14 cellular contexts compared by ENCODE assay signal in genomic region chr17:35002876-35003551, GRCh38. TPM values are rescaled to one million over a fixed set of nuclear protein-coding genes. Genes with fewer than 3 reads are reported as not detected.
A peak's percentile ranks its signal among the peaks of the same experiment; 100 is the strongest.
DNase-seq lines count a peak whose midpoint lies in the region; ATAC-seq and TF ChIP-seq lines count a peak whose summit lies in the region.
"Had no signal": no experiment of that assay in that cellular context is flagged by ENCODE, and none has a peak within 500 bp of the region (broad histone marks: within the 10 kb centered on the region; RNA-seq: fewer than 3 reads in every experiment).

No MANE protein-coding gene starts in this region.

- no peaks in the 10 kb centered on the region for H3K9me3 Mint-ChIP-seq in CD8-positive, alpha-beta memory T cell
- H3K9me3 Mint-ChIP-seq in endodermal cell, result no peaks in the 10 kb centered on the region
- H3K9me3 Mint-ChIP-seq in activated naive CD8-positive, alpha-beta T cell treated with anti-CD3 and anti-CD28 coated beads for 36 hours, result no peaks in the 10 kb centered on the region
- H3K9me3 Mint-ChIP-seq: activated naive CD4-positive, alpha-beta T cell treated with anti-CD3 and anti-CD28 coated beads, Interleukin-2, amount 50 U/mL, for 72 hours had no signal

- POLR2A ChIA-PET in CD8-positive, alpha-beta memory T cell (lab: Charles Lee), result interaction anchor here (0.6 kb wide), 1 partner anchor 42 kb away, joined by 3 read pairs; no protein-coding TSS in a partner anchor

- no peaks in the 10 kb centered on the region for H3K4me1 ChIP-seq in CD8-positive, alpha-beta memory T cell (ENCODE audit: insufficient read depth, low read length)
- no peaks in the 10 kb centered on the region for H3K4me1 ChIP-seq in endodermal cell (ENCODE audit: control insufficient read depth, insufficient read depth, low read length)
- peaks cover 0 to 7% of the 10 kb centered on the region in 2 donors for H3K4me1 ChIP-seq in muscle layer of duodenum (ENCODE audit: control insufficient read depth in 1 of 2, insufficient read depth in 2 of 2, low read length in 2 of 2)

- H3K4me1 Mint-ChIP-seq in CD8-positive, alpha-beta memory T cell, result peaks cover 5 to 8% (median 5%) of the 10 kb centered on the region in 3 donors
- H3K4me1 Mint-ChIP-seq in endodermal cell, result no peaks in the 10 kb centered on the region
- peaks cover 3% of the 10 kb centered on the region for H3K4me1 Mint-ChIP-seq in activated naive CD8-positive, alpha-beta T cell treated with anti-CD3 and anti-CD28 coated beads for 36 hours

- CTCF ChIA-PET in CD8-positive, alpha-beta memory T cell (lab: Charles Lee), result interaction anchor here (1.6 to 10.7 kb wide), 2 partner anchors 87 to 116 kb away, joined by 5 to 93 read pairs; partner anchors contain the start of genes FNDC8 and RAD51D

- no peak overlapping the region for H3K27ac ChIP-seq in CD8-positive, alpha-beta memory T cell (ENCODE audit: low read depth, low read length)
- H3K27ac ChIP-seq in endodermal cell (ENCODE audit: low read depth, low read length) (no peak overlapping the region), muscle layer of duodenum (ENCODE audit: low read length) (peak overlapping the region; percentile 19)

- H3K4me3 ChIP-seq in CD8-positive, alpha-beta memory T cell (ENCODE audit: low read length), result no peak overlapping the region
- H3K4me3 ChIP-seq in endodermal cell (ENCODE audit: low read length) (no peak overlapping the region), muscle layer of duodenum (ENCODE audit: low read depth in 1 of 2, low read length in 2 of 2) (no peak overlapping the region)
- H3K4me3 ChIP-seq: left lung had no signal

- WGBS in endodermal cell (ENCODE audit: insufficient coverage in 1 of 2, insufficient read length in 1 of 2), 2 experiments, result 93 to 96% methylated on average over 9 to 15 of the region's 15 CpGs

- H3K4me3 Mint-ChIP-seq in CD8-positive, alpha-beta memory T cell, result no peak overlapping the region
- no peak overlapping the region for H3K4me3 Mint-ChIP-seq in endodermal cell
- no peak overlapping the region for H3K4me3 Mint-ChIP-seq in activated naive CD8-positive, alpha-beta T cell treated with anti-CD3 and anti-CD28 coated beads for 36 hours
- H3K4me3 Mint-ChIP-seq: B cell had no signal

- H3K27me3 Mint-ChIP-seq in CD8-positive, alpha-beta memory T cell, result no peaks in the 10 kb centered on the region
- no peaks in the 10 kb centered on the region for H3K27me3 Mint-ChIP-seq in endodermal cell (ENCODE audit: insufficient read depth)
- H3K27me3 Mint-ChIP-seq in activated naive CD8-positive, alpha-beta T cell treated with anti-CD3 and anti-CD28 coated beads for 36 hours, result no peaks in the 10 kb centered on the region
- H3K27me3 Mint-ChIP-seq: B cell had no signal

- H3K36me3 Mint-ChIP-seq in CD8-positive, alpha-beta memory T cell, result peaks cover 0 to 81% (median 8%) of the 10 kb centered on the region in 3 donors
- peaks cover 84% of the 10 kb centered on the region for H3K36me3 Mint-ChIP-seq in endodermal cell (ENCODE audit: low read depth)
- H3K36me3 Mint-ChIP-seq in activated naive CD8-positive, alpha-beta T cell treated with anti-CD3 and anti-CD28 coated beads for 36 hours, result no peaks in the 10 kb centered on the region

- H3K27ac Mint-ChIP-seq in CD8-positive, alpha-beta memory T cell, result peak overlapping the region in 5 of 8 donors; percentile 1 to 79 (median 54)
- H3K27ac Mint-ChIP-seq in endodermal cell, result peak overlapping the region; percentile 74
- no peak overlapping the region for H3K27ac Mint-ChIP-seq in activated naive CD8-positive, alpha-beta T cell treated with anti-CD3 and anti-CD28 coated beads for 36 hours
- H3K27ac Mint-ChIP-seq: B cell had no signal

- H3K9me3 ChIP-seq in CD8-positive, alpha-beta memory T cell (ENCODE audit: low read length), result no peaks in the 10 kb centered on the region
- H3K9me3 ChIP-seq in endodermal cell (ENCODE audit: control insufficient read depth, low read length), result no peaks in the 10 kb centered on the region
- H3K9me3 ChIP-seq in muscle layer of duodenum (ENCODE audit: control insufficient read depth in 1 of 2, low read length in 2 of 2), result no peaks in the 10 kb centered on the region
- H3K9me3 ChIP-seq: left lung had no signal

- H3K27me3 ChIP-seq in CD8-positive, alpha-beta memory T cell (ENCODE audit: insufficient read depth, low read length, poor library complexity, severe bottlenecking), result no peaks in the 10 kb centered on the region
- no peaks in the 10 kb centered on the region for H3K27me3 ChIP-seq in endodermal cell (ENCODE audit: control insufficient read depth, insufficient read depth, low read length, poor library complexity, severe bottlenecking)
- no peaks in the 10 kb centered on the region for H3K27me3 ChIP-seq in muscle layer of duodenum (ENCODE audit: low read depth, low read length)
- H3K27me3 ChIP-seq: left lung had no signal

- H3K9ac ChIP-seq in endodermal cell (ENCODE audit: extremely low read depth, low read length, poor library complexity, severe bottlenecking), result no peak overlapping the region

- ATAC-seq in SK-N-SH treated with all-trans-retinoic acid at 6 μM for 48 hours (peak; percentile 75), HG03045 (IDR thresholded peaks at IDR 0.05; ENCODE audit: unreplicated experiment) (no peak)
- ATAC-seq: left lung had no signal

- H3K36me3 ChIP-seq in CD8-positive, alpha-beta memory T cell (ENCODE audit: insufficient read depth, low read length), result peaks cover 6% of the 10 kb centered on the region
- H3K36me3 ChIP-seq in endodermal cell (ENCODE audit: control insufficient read depth, insufficient read depth, low read length) (peaks cover 81% of the 10 kb centered on the region), muscle layer of duodenum (ENCODE audit: control insufficient read depth in 1 of 2, insufficient read depth in 2 of 2, low read length in 2 of 2) (peaks cover 25 to 66% of the 10 kb centered on the region in 2 donors)

- TF ChIP-seq CTCF in endodermal cell (conservative IDR thresholded peaks at IDR 0.05), result no peak

- no peak for DNase-seq in CD8-positive, alpha-beta memory T cell
- no peak for DNase-seq in endodermal cell
- DNase-seq in superior temporal gyrus (ENCODE audit: extremely low spot score), result no peak
- DNase-seq in activated naive CD8-positive, alpha-beta T cell treated with anti-CD3 and anti-CD28 coated beads for 36 hours, result no peak
- no peak for DNase-seq in midbrain (lab: John Stamatoyannopoulos, UW)
- DNase-seq: GF-D8, glutamatergic neuron, left lung, occipital lobe had no signal

TF ChIP-seq in SK-N-SH treated with all-trans-retinoic acid at 6 μM for 48 hours, 23 proteins besides CTCF, POLR2A, EP300 and RAD21:
- no peak for TF ChIP-seq TCF4 (CRISPR knock-in tag; IDR thresholded peaks at IDR 0.05; ENCODE audit: borderline replicate concordance)
- peak; percentile 26; the same call in 1 of the 2 replicates for TF ChIP-seq ISL1 (CRISPR knock-in tag; IDR thresholded peaks at IDR 0.05)
TF ChIP-seq in SK-N-SH treated with all-trans-retinoic acid at 6 μM for 48 hours: peak in this region for 1.

RNA-seq across cellular contexts. Expression of gene LIG3, which starts 22.7 kb away (rescaled TPM):
- total RNA-seq in CD8-positive, alpha-beta memory T cell, result 10 to 100 TPM; 48.7 to 50.9 TPM
- polyA plus RNA-seq in CD8-positive, alpha-beta memory T cell, result 14.7 TPM
- total RNA-seq in endodermal cell, result 100 to 1,000 TPM; 110 to 130 TPM
- polyA plus RNA-seq in endodermal cell (2013, experiment 1 of 2), result 73.1 TPM
- polyA plus RNA-seq in endodermal cell (2013, experiment 2 of 2), result 55.9 TPM
- 10 to 100 TPM; 43.5 to 45.7 TPM for total RNA-seq in activated naive CD8-positive, alpha-beta T cell treated with anti-CD3 and anti-CD28 coated beads for 36 hours

RNA-seq across cellular contexts. Expression of gene ZNF830, which starts 41.7 kb away (rescaled TPM):
- 10 to 100 TPM; 22.7 to 26.7 TPM for total RNA-seq in CD8-positive, alpha-beta memory T cell
- polyA plus RNA-seq in CD8-positive, alpha-beta memory T cell, result 25.2 TPM
- total RNA-seq in endodermal cell, result 10 to 100 TPM; 18.5 to 23.3 TPM
- 12.4 TPM for polyA plus RNA-seq in endodermal cell (2013, experiment 1 of 2)
- 8.3 TPM for polyA plus RNA-seq in endodermal cell (2013, experiment 2 of 2)
- total RNA-seq in activated naive CD8-positive, alpha-beta T cell treated with anti-CD3 and anti-CD28 coated beads for 36 hours, result 10 to 100 TPM; 18.9 to 21.6 TPM

RNA-seq across cellular contexts. Expression of gene CCT6B, which starts 41.8 kb away (rescaled TPM):
- 1 to 10 TPM in 1 of 2 experiments, under 1 TPM in 1; 0.90 to 1.8 TPM for total RNA-seq in CD8-positive, alpha-beta memory T cell
- 0.74 TPM for polyA plus RNA-seq in CD8-positive, alpha-beta memory T cell
- 1 to 10 TPM in 1 of 2 donors, under 1 TPM in 1; 0.88 to 2.8 TPM for total RNA-seq in endodermal cell
- polyA plus RNA-seq in endodermal cell (2013, experiment 1 of 2), result 2.4 TPM
- 1.9 TPM for polyA plus RNA-seq in endodermal cell (2013, experiment 2 of 2)
- 1 to 10 TPM; 1.8 to 1.9 TPM for total RNA-seq in activated naive CD8-positive, alpha-beta T cell treated with anti-CD3 and anti-CD28 coated beads for 36 hours
